ENCODE assay signal across 26 cellular contexts in the genomic region with DNA sequence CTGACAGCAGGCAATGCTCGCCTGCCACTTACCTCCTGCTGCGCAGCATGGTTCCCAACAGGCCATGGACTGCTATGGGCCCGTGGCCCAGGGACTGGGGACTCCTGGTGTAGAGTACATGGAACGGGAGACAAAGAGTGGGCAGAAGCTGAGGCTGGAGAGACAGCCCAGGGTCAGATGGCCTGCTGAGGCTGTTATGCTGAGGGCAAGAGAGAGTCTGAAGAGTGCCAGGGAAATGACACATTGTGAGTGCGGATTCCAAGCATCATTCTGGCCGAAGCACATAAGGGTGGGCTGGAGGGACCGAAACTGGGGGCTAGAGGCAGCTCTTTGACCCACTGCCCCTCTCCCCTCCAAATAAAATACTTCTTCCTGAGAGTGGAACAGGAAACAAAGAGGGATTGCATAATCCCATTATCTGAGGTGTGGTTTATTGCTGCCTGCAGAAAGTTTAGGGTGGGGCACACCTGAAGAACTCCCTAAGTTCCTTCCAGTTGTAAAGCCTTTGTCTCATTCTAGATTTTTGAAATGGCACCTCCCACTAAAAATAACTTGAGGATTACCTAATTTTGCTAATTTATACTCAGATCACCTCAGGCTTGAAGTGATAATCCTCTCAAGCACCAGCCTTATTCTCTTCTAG.
DNase-seq lines count a peak whose midpoint lies in the region; ATAC-seq, FAIRE-seq and TF ChIP-seq lines count a peak whose summit lies in the region.
"Had no signal": no experiment of that assay in that cellular context is flagged by ENCODE, and none has a peak within 500 bp of the region (broad histone marks: within the 10 kb centered on the region; RNA-seq: fewer than 3 reads in every experiment).

No MANE protein-coding gene starts in this region.

- no peak overlapping the region for H3K23ac ChIP-seq in mesendoderm (ENCODE audit: low read length)

- H3K4me1 Mint-ChIP-seq in MCF 10A (ENCODE audit: insufficient read depth, unreplicated experiment) = peaks cover 5% of the 10 kb centered on the region
- H3K4me1 Mint-ChIP-seq: stimulated activated naive CD8-positive, alpha-beta T cell treated with anti-CD3 and anti-CD28 coated beads, Interleukin-15, amount 100 ng/mL, for 72 hours had no signal

- no peak overlapping the region for H3K18ac ChIP-seq in mesendoderm (ENCODE audit: low read length)

- no peak overlapping the region for H2AFZ ChIP-seq in osteoblast (ENCODE audit: low read length)
- H2AFZ ChIP-seq: GM23338 had no signal

- H4K8ac ChIP-seq in mesendoderm (ENCODE audit: low read depth, low read length) = no peak overlapping the region

- H3K79me2 ChIP-seq in mesendoderm (ENCODE audit: control insufficient read depth, insufficient read depth, low read length) (no peaks in the 10 kb centered on the region), osteoblast (ENCODE audit: insufficient read depth, low read length) (no peaks in the 10 kb centered on the region)

- BruUV-seq in MCF 10A (replicated peaks; lab: Mats Ljungman, UMichigan) = no TSS peak

- H2BK120ac ChIP-seq in mesendoderm (ENCODE audit: low read depth, low read length) = no peak overlapping the region

- no peaks in the 10 kb centered on the region for H3K27me3 Mint-ChIP-seq in MCF 10A (ENCODE audit: insufficient read depth, unreplicated experiment)
- H3K27me3 Mint-ChIP-seq: stimulated activated naive CD8-positive, alpha-beta T cell treated with anti-CD3 and anti-CD28 coated beads, Interleukin-15, amount 100 ng/mL, for 72 hours had no signal

- intact Hi-C loops in MCF 10A (cut with micrococcal nuclease) = no loop called here
- intact Hi-C loops in breast epithelium (cut with DNase I; ENCODE audit: low total_unique reads) = no loop called here
- intact Hi-C loops in upper lobe of right lung (cut with DNase I) = no loop called here
- intact Hi-C loops in adrenal gland (cut with DNase I) = no loop called here

- H3K27ac ChIP-seq in breast epithelium (no peak overlapping the region), mesendoderm (ENCODE audit: low read depth, low read length) (no peak overlapping the region), upper lobe of right lung (no peak overlapping the region), adrenal gland (no peak overlapping the region), osteoblast (ENCODE audit: low read depth, low read length) (no peak overlapping the region)
- H3K27ac ChIP-seq: body of pancreas, foreskin keratinocyte, psoas muscle, thyroid gland had no signal

- no peak overlapping the region for H2BK15ac ChIP-seq in mesendoderm (replicated peaks; ENCODE audit: low read depth)

- POLR2A ChIA-PET in MCF 10A (lab: Yijun Ruan, JAX) = no interaction called here

- peak; percentile 52 for DNase-seq in MCF 10A (ENCODE audit: unreplicated experiment)
- DNase-seq in breast epithelium (ENCODE audit: low spot score in 2 of 2) = no peak
- DNase-seq in bronchial epithelial cell (ENCODE audit: low read depth) = peak; percentile 46
- peak; percentile 25 for DNase-seq in mesendoderm
- DNase-seq in upper lobe of right lung = no peak
- no peak for DNase-seq in adrenal gland
- DNase-seq in NCI-H748 treated with DMSO at 0.1 percent for 48 hours (lab: John Stamatoyannopoulos, UW) = no peak
- DNase-seq in osteoblast (ENCODE audit: insufficient read length, low spot score, missing footprints) = no peak
- DNase-seq: activated CD4-positive, alpha-beta T cell treated with anti-CD3 and anti-CD28 coated beads, Interleukin-2, amount 10 ng/mL, durations not matched to agents 7 days and 5 days; activated naive CD4-positive, alpha-beta T cell treated with Interleukin-2 at 50 U/mL for 16 hours; activated T-cell treated with anti-CD3 and anti-CD28 coated beads, Interleukin-2, amount 50 U/mL, for 4 hours; body of pancreas; CD8-positive, alpha-beta T cell; DMS153; effector CD4-positive, alpha-beta T cell; erythroblast; heart left ventricle; Karpas-422; NCI-H1105; NCI-H2081 treated with DMSO at 0.1 percent for 48 hours; psoas muscle; stimulated activated naive CD8-positive, alpha-beta T cell treated with anti-CD3 and anti-CD28 coated beads, Interleukin-15, amount 100 ng/mL, for 72 hours; thyroid gland had no signal

- no peak overlapping the region for H2AK5ac ChIP-seq in mesendoderm (ENCODE audit: low read length)

- H3K36me3 ChIP-seq in breast epithelium = no peaks in the 10 kb centered on the region
- H3K36me3 ChIP-seq in bronchial epithelial cell (ENCODE audit: control insufficient read depth, insufficient read depth, low read length) = no peaks in the 10 kb centered on the region
- no peaks in the 10 kb centered on the region for H3K36me3 ChIP-seq in mesendoderm (ENCODE audit: control insufficient read depth, insufficient read depth, low read length)
- no peaks in the 10 kb centered on the region for H3K36me3 ChIP-seq in upper lobe of right lung
- no peaks in the 10 kb centered on the region for H3K36me3 ChIP-seq in adrenal gland (replicated peaks in 1 of 2)
- H3K36me3 ChIP-seq in osteoblast (ENCODE audit: insufficient read depth, low read length) = no peaks in the 10 kb centered on the region
- H3K36me3 ChIP-seq: heart left ventricle, thyroid gland had no signal

- H4K20me1 ChIP-seq in osteoblast (ENCODE audit: insufficient read depth, low read length) = no peaks in the 10 kb centered on the region

- WGBS in mesendoderm (ENCODE audit: extremely low coverage, insufficient coverage, low lambda C conversion rate) = no CpG with 5 or more reads among the region's 7 CpGs
- 54 to 64% (median 60%) methylated on average over 7 of the region's 7 CpGs for WGBS in adrenal gland, 4 donors

- no peak overlapping the region for H3K4me3 ChIP-seq in breast epithelium
- no peak overlapping the region for H3K4me3 ChIP-seq in bronchial epithelial cell (ENCODE audit: low read depth, low read length)
- no peak overlapping the region for H3K4me3 ChIP-seq in mesendoderm (ENCODE audit: low read length)
- H3K4me3 ChIP-seq in upper lobe of right lung = no peak overlapping the region
- H3K4me3 ChIP-seq in adrenal gland = no peak overlapping the region
- no peak overlapping the region for H3K4me3 ChIP-seq in osteoblast (ENCODE audit: insufficient read depth, low read length)
- H3K4me3 ChIP-seq: body of pancreas, GM23338, heart left ventricle, psoas muscle, thyroid gland had no signal

- no peak overlapping the region for H3K4me3 Mint-ChIP-seq in MCF 10A (ENCODE audit: unreplicated experiment)
- H3K4me3 Mint-ChIP-seq: activated CD4-positive, alpha-beta T cell treated with anti-CD3 and anti-CD28 coated beads, Interleukin-2, amount 10 ng/mL, durations not matched to agents 7 days and 5 days; activated T-cell treated with anti-CD3 and anti-CD28 coated beads, Interleukin-2, amount 50 U/mL, for 4 hours; CD8-positive, alpha-beta T cell; GM23338; stimulated activated naive CD8-positive, alpha-beta T cell treated with anti-CD3 and anti-CD28 coated beads, Interleukin-15, amount 100 ng/mL, for 72 hours had no signal

- no peaks in the 10 kb centered on the region for H3K36me3 Mint-ChIP-seq in MCF 10A (ENCODE audit: insufficient read depth, unreplicated experiment)
- H3K36me3 Mint-ChIP-seq: CD8-positive, alpha-beta T cell had no signal

- no peaks in the 10 kb centered on the region for H3K79me1 ChIP-seq in mesendoderm (ENCODE audit: low read length)

- TF ChIP-seq CTCF in MCF 10A (IDR thresholded peaks at IDR 0.05; ENCODE audit: unreplicated experiment) (no peak), breast epithelium (IDR thresholded peaks at IDR 0.05) (no peak), bronchial epithelial cell (IDR thresholded peaks at IDR 0.05; ENCODE audit: insufficient read depth, low read length, severe bottlenecking) (no peak), upper lobe of right lung (IDR thresholded peaks at IDR 0.05) (no peak), adrenal gland (IDR thresholded peaks at IDR 0.05) (no peak), osteoblast (IDR thresholded peaks at IDR 0.05; ENCODE audit: extremely low read depth, low read depth, low read length) (no peak)

- ATAC-seq in upper lobe of right lung = peak; percentile 23
- ATAC-seq: activated T-cell treated with anti-CD3 and anti-CD28 coated beads, Interleukin-2, amount 50 U/mL, for 4 hours; body of pancreas; CD8-positive, alpha-beta T cell; foreskin keratinocyte; GM23338; heart left ventricle; psoas muscle; Right ventricle myocardium inferior; stimulated activated naive CD8-positive, alpha-beta T cell treated with anti-CD3 and anti-CD28 coated beads, Interleukin-15, amount 100 ng/mL, for 72 hours had no signal

- H3K4me2 ChIP-seq in mesendoderm (ENCODE audit: low read length) (no peak overlapping the region), osteoblast (ENCODE audit: insufficient read depth, low read length) (no peak overlapping the region)
- H3K4me2 ChIP-seq: GM23338 had no signal

- no peak for TF ChIP-seq POLR2A in breast epithelium (IDR thresholded peaks at IDR 0.05)
- no peak for TF ChIP-seq POLR2A in adrenal gland (IDR thresholded peaks at IDR 0.05)

- no peak overlapping the region for H3K9ac ChIP-seq in mesendoderm (ENCODE audit: low read length)

- no peaks in the 10 kb centered on the region for H3K9me3 Mint-ChIP-seq in MCF 10A (ENCODE audit: unreplicated experiment)
- H3K9me3 Mint-ChIP-seq: activated CD4-positive, alpha-beta T cell treated with anti-CD3 and anti-CD28 coated beads, Interleukin-2, amount 10 ng/mL, durations not matched to agents 7 days and 5 days; activated T-cell treated with anti-CD3 and anti-CD28 coated beads, Interleukin-2, amount 50 U/mL, for 4 hours; CD8-positive, alpha-beta T cell; GM23338; stimulated activated naive CD8-positive, alpha-beta T cell treated with anti-CD3 and anti-CD28 coated beads, Interleukin-15, amount 100 ng/mL, for 72 hours had no signal

- H3K4me1 ChIP-seq in breast epithelium = no peaks in the 10 kb centered on the region
- H3K4me1 ChIP-seq in mesendoderm (ENCODE audit: control insufficient read depth, low read depth, low read length) = peaks cover 3% of the 10 kb centered on the region
- H3K4me1 ChIP-seq in upper lobe of right lung = no peaks in the 10 kb centered on the region
- H3K4me1 ChIP-seq in adrenal gland (replicated peaks in 1 of 2) = no peaks in the 10 kb centered on the region
- H3K4me1 ChIP-seq in osteoblast (ENCODE audit: insufficient read depth, low read length) = no peaks in the 10 kb centered on the region
- H3K4me1 ChIP-seq: body of pancreas, foreskin keratinocyte, psoas muscle, thyroid gland had no signal

- H3K27me3 ChIP-seq in breast epithelium (no peaks in the 10 kb centered on the region), bronchial epithelial cell (ENCODE audit: control insufficient read depth, insufficient read depth, low read length) (no peaks in the 10 kb centered on the region), mesendoderm (ENCODE audit: insufficient read depth, low read length, poor library complexity) (no peaks in the 10 kb centered on the region), upper lobe of right lung (no peaks in the 10 kb centered on the region), adrenal gland (no peaks in the 10 kb centered on the region), osteoblast (ENCODE audit: insufficient read depth, low read length) (no peaks in the 10 kb centered on the region)
- H3K27me3 ChIP-seq: body of pancreas, foreskin keratinocyte, heart left ventricle, thyroid gland had no signal

- H3K56ac ChIP-seq in mesendoderm (ENCODE audit: low read length) = no peak overlapping the region

- CTCF ChIA-PET in MCF 10A (lab: Yijun Ruan, JAX) = interaction anchor here (1.0 kb wide), 1 partner anchor 256 kb away, joined by 3 read pairs; no protein-coding TSS in a partner anchor

- H3K9me3 ChIP-seq in breast epithelium (no peaks in the 10 kb centered on the region), upper lobe of right lung (no peaks in the 10 kb centered on the region), adrenal gland (replicated peaks in 1 of 3) (no peaks in the 10 kb centered on the region), osteoblast (ENCODE audit: low read depth, low read length) (no peaks in the 10 kb centered on the region)
- H3K9me3 ChIP-seq: body of pancreas, psoas muscle, thyroid gland had no signal

- no peak overlapping the region for H3K27ac Mint-ChIP-seq in MCF 10A (ENCODE audit: low read depth, unreplicated experiment)
- H3K27ac Mint-ChIP-seq: activated CD4-positive, alpha-beta T cell treated with anti-CD3 and anti-CD28 coated beads, Interleukin-2, amount 10 ng/mL, durations not matched to agents 7 days and 5 days; CD8-positive, alpha-beta T cell; GM23338; stimulated activated naive CD8-positive, alpha-beta T cell treated with anti-CD3 and anti-CD28 coated beads, Interleukin-15, amount 100 ng/mL, for 72 hours had no signal

- H4K5ac ChIP-seq in mesendoderm (ENCODE audit: low read length) = no peak overlapping the region

- no peak overlapping the region for H3K4ac ChIP-seq in mesendoderm (ENCODE audit: low read depth, low read length)

- H2BK5ac ChIP-seq in mesendoderm (ENCODE audit: low read length) = peak overlapping the region; percentile 47

- no peak for FAIRE-seq in bronchial epithelial cell (lab: Jason Lieb, UNC)

Comparison
In these comparisons a context has a peak if more than half of its experiments do, and no peak if none do; other contexts are left out.
1. DNase-seq: peak in MCF 10A (single experiment), bronchial epithelial cell (single experiment) and mesendoderm (single experiment); none in breast epithelium (0 of 2), upper lobe of right lung (single experiment), adrenal gland (0 of 7), NCI-H748 treated with DMSO at 0.1 percent for 48 hours (single experiment) and osteoblast (single experiment).